Comparison of ENCODE assay signal across 12 cellular contexts in genomic region chr20:20546402-20546801, GRCh38.
DNase-seq lines count a peak whose midpoint lies in the region; ATAC-seq and TF ChIP-seq lines count a peak whose summit lies in the region.
"Had no signal": no experiment of that assay in that cellular context is flagged by ENCODE, and none has a peak within 500 bp of the region (broad histone marks: within the 10 kb centered on the region; RNA-seq: fewer than 3 reads in every experiment).

No MANE protein-coding gene starts in this region.

- no peaks in the 10 kb centered on the region for H3K27me3 Mint-ChIP-seq in naive B cell

- ATAC-seq in naive B cell (ENCODE audit: low read depth in 2 of 2) (no peak), GM21786 (IDR thresholded peaks at IDR 0.05; ENCODE audit: unreplicated experiment) (no peak), GM18502 (IDR thresholded peaks at IDR 0.05; ENCODE audit: poor library complexity, unreplicated experiment) (no peak)

- H3K9me2 ChIP-seq in PC-9 (ENCODE audit: insufficient read depth), result no peaks in the 10 kb centered on the region
- no peaks in the 10 kb centered on the region for H3K9me2 ChIP-seq in GM23248 (ENCODE audit: insufficient read depth)

- no peaks in the 10 kb centered on the region for H3K9me3 ChIP-seq in PC-9 (ENCODE audit: insufficient read depth, low read depth)
- H3K9me3 ChIP-seq in GM23248 (ENCODE audit: low read depth), result no peaks in the 10 kb centered on the region
- H3K9me3 ChIP-seq: neutrophil had no signal

- CTCF ChIA-PET in PC-9 (lab: Charles Lee), result no interaction called here

- H3K4me1 Mint-ChIP-seq in naive B cell, result peaks cover 10 to 16% (median 12%) of the 10 kb centered on the region in 3 donors

- peaks cover 33% of the 10 kb centered on the region for H3F3A ChIP-seq in PC-9 (ENCODE audit: insufficient read depth, low read depth)
- H3F3A ChIP-seq in GM23248 (ENCODE audit: insufficient read depth), result peaks cover 14% of the 10 kb centered on the region

- H3K36me3 ChIP-seq in PC-9 (ENCODE audit: low read depth) (no peaks in the 10 kb centered on the region), GM23248 (ENCODE audit: low read depth) (no peaks in the 10 kb centered on the region)

- H3K9me3 Mint-ChIP-seq in naive B cell, result peaks cover 0 to 4% (median 0%) of the 10 kb centered on the region in 7 donors
- H3K9me3 Mint-ChIP-seq: activated T-helper 1 cell treated with anti-CD3 and anti-CD28 coated beads, Interleukin-12 subunit alpha, Interleukin-12 subunit beta, Interleukin-2, Interleukin-4 antibody, amounts not matched to agents 30 ng/mL and 10 ng/mL and 1 ng/mL, durations not matched to agents 14 hours and 24 hours and 36 hours had no signal

- H3K4me1 ChIP-seq in PC-9 (replicated peaks; ENCODE audit: insufficient read depth) (peaks cover 59% of the 10 kb centered on the region), GM23248 (ENCODE audit: insufficient read depth) (peaks cover 10% of the 10 kb centered on the region)

- H3K27ac ChIP-seq in PC-9 (peak overlapping the region; percentile 97), GM23248 (no peak overlapping the region)
- H3K27ac ChIP-seq: neutrophil had no signal

- H3K9ac ChIP-seq in GM23248, result no peak overlapping the region

- in situ Hi-C loops in GM23248 (cut with MboI), result no loop called here

- H3K36me3 Mint-ChIP-seq in naive B cell, result peaks cover 6 to 8% of the 10 kb centered on the region in 2 donors

- H3K79me2 ChIP-seq in PC-9 (ENCODE audit: low read depth), result no peaks in the 10 kb centered on the region
- H3K79me2 ChIP-seq in GM23248 (ENCODE audit: insufficient read depth), result no peaks in the 10 kb centered on the region

- WGBS in GM23248 (ENCODE audit: low coverage in 1 of 2, low lambda C conversion rate in 2 of 2, missing lambda C conversion rate in 2 of 2), 2 experiments, result 73 to 78% methylated on average over 6 of the region's 6 CpGs

- H3K4me2 ChIP-seq in PC-9 (peak overlapping the region; percentile 21), GM23248 (ENCODE audit: unreplicated experiment) (no peak overlapping the region)

- peak; percentile 26 for DNase-seq in activated CD4-positive, alpha-beta T cell treated with anti-CD3 and anti-CD28 coated beads for 48 hours
- no peak for DNase-seq in activated CD4-positive, alpha-beta T cell treated with anti-CD3 and anti-CD28 coated beads, Interleukin-2, amount 50 U/mL, for 1 hour
- DNase-seq in HPDE6-E6E7 (ENCODE audit: extremely low spot score), result peak; percentile 54
- DNase-seq in PC-9, result peak in 1 of 2 experiments; percentile 85
- no peak for DNase-seq in naive B cell
- DNase-seq in GM23248, result no peak
- DNase-seq: EL, SHP77 had no signal

- peak overlapping the region in 4 of 6 donors; percentile 25 to 69 (median 46) for H3K27ac Mint-ChIP-seq in naive B cell

- intact Hi-C loops in PC-9 (cut with micrococcal nuclease; ENCODE audit: unreplicated experiment), result no loop called here

- no peak overlapping the region for H3K4me3 Mint-ChIP-seq in naive B cell
- H3K4me3 Mint-ChIP-seq: activated T-helper 1 cell treated with anti-CD3 and anti-CD28 coated beads, Interleukin-12 subunit alpha, Interleukin-12 subunit beta, Interleukin-2, Interleukin-4 antibody, amounts not matched to agents 30 ng/mL and 10 ng/mL and 1 ng/mL, durations not matched to agents 14 hours and 24 hours and 36 hours had no signal

- TF ChIP-seq CTCF in PC-9 (conservative IDR thresholded peaks at IDR 0.05), result no peak

- H3K27me3 ChIP-seq in PC-9 (ENCODE audit: insufficient read depth, low read depth) (no peaks in the 10 kb centered on the region), GM23248 (replicated peaks; ENCODE audit: insufficient read depth) (no peaks in the 10 kb centered on the region)
- H3K27me3 ChIP-seq: neutrophil had no signal

- POLR2A ChIA-PET in PC-9 (lab: Charles Lee; ENCODE audit: unreplicated experiment), result no interaction called here

- no peak overlapping the region for H2AFZ ChIP-seq in PC-9
- H2AFZ ChIP-seq in GM23248, result no peak overlapping the region

- H4K20me1 ChIP-seq in PC-9 (ENCODE audit: insufficient read depth) (no peaks in the 10 kb centered on the region), GM23248 (ENCODE audit: insufficient read depth) (no peaks in the 10 kb centered on the region)

- H3K4me3 ChIP-seq in PC-9 (no peak overlapping the region), GM23248 (no peak overlapping the region)

- BruUV-seq in PC-9 (replicated peaks; lab: Mats Ljungman, UMichigan), result no TSS peak

Comparison
In these comparisons a context has a peak if more than half of its experiments do, and no peak if none do; other contexts are left out.
1. DNase-seq: peak in activated CD4-positive, alpha-beta T cell treated with anti-CD3 and anti-CD28 coated beads for 48 hours (single experiment) and HPDE6-E6E7 (single experiment); none in activated CD4-positive, alpha-beta T cell treated with anti-CD3 and anti-CD28 coated beads, Interleukin-2, amount 50 U/mL, for 1 hour (single experiment), naive B cell (single experiment) and GM23248 (single experiment).